Comparison of ENCODE assay signal across 15 cellular contexts in genomic region chr19:54153731-54154326, GRCh38. TPM values are rescaled to one million over a fixed set of nuclear protein-coding genes. Genes with fewer than 3 reads are reported as not detected.
DNase-seq lines count a peak whose midpoint lies in the region; ATAC-seq and TF ChIP-seq lines count a peak whose summit lies in the region.
"Had no signal": no experiment of that assay in that cellular context is flagged by ENCODE, and none has a peak within 500 bp of the region (broad histone marks: within the 10 kb centered on the region; RNA-seq: fewer than 3 reads in every experiment).

No MANE protein-coding gene starts in this region.

- H3K27me3 ChIP-seq in right cardiac atrium (ENCODE audit: control insufficient read depth, insufficient read depth): no peaks in the 10 kb centered on the region
- H3K27me3 ChIP-seq in subcutaneous abdominal adipose tissue (ENCODE audit: control insufficient read depth in 5 of 5, insufficient read depth in 4 of 5, low read length in 5 of 5): no peaks in the 10 kb centered on the region

- DNase-seq in right cardiac atrium (peak in 2 of 3 donors; percentile 56 to 69), Right ventricle myocardium superior (no peak), T-helper 17 cell (no peak), fibroblast of mammary gland (ENCODE audit: low read depth) (peak; percentile 33), HT-29 (ENCODE audit: low spot score) (no peak)
- DNase-seq: IMR-90; mucosa of descending colon; NCI-H1417; NCI-H510A; stimulated activated CD4-positive, alpha-beta T cell treated with anti-CD3 and anti-CD28 coated beads, Interleukin-2, amount 100 ng/mL, for 24 hours had no signal

- H3K4me1 ChIP-seq in right cardiac atrium (ENCODE audit: control insufficient read depth, insufficient read depth, low read length) (peaks cover 6% of the 10 kb centered on the region), subcutaneous abdominal adipose tissue (ENCODE audit: control insufficient read depth in 5 of 5, insufficient read depth in 5 of 5, low read length in 5 of 5) (peaks cover 4 to 21% (median 15%) of the 10 kb centered on the region in 5 donors)

- H3K4me1 Mint-ChIP-seq in T-helper 17 cell: peaks cover 36% of the 10 kb centered on the region

- H3K36me3 ChIP-seq in subcutaneous abdominal adipose tissue (ENCODE audit: control insufficient read depth in 5 of 5, insufficient read depth in 5 of 5, low read length in 5 of 5): peaks cover 5 to 92% (median 84%) of the 10 kb centered on the region in 5 donors

- 84% methylated on average over 10 of the region's 10 CpGs for WGBS in right cardiac atrium

- H3K36me3 Mint-ChIP-seq in T-helper 17 cell (ENCODE audit: low read depth): peaks cover 14% of the 10 kb centered on the region

- H3K27me3 Mint-ChIP-seq in T-helper 17 cell: no peaks in the 10 kb centered on the region

- H3K27ac ChIP-seq in right cardiac atrium (ENCODE audit: low read length): no peak overlapping the region
- H3K27ac ChIP-seq in subcutaneous abdominal adipose tissue (ENCODE audit: low read depth, low read length): peak overlapping the region; percentile 77

- H3K9me3 ChIP-seq in right cardiac atrium (ENCODE audit: control insufficient read depth, low read length) (no peaks in the 10 kb centered on the region), T-helper 17 cell (ENCODE audit: control insufficient read depth, low read length, poor library complexity, severe bottlenecking) (no peaks in the 10 kb centered on the region), subcutaneous abdominal adipose tissue (ENCODE audit: control insufficient read depth in 5 of 5, low read length in 5 of 5) (no peaks in the 10 kb centered on the region)
- H3K9me3 ChIP-seq: mucosa of descending colon had no signal

- H3K4me3 ChIP-seq in right cardiac atrium (ENCODE audit: low read length) (no peak overlapping the region), fibroblast of mammary gland (ENCODE audit: control insufficient read depth, low read depth, low read length) (no peak overlapping the region), subcutaneous abdominal adipose tissue (ENCODE audit: low read depth in 1 of 5, low read length in 5 of 5) (no peak overlapping the region)
- H3K4me3 ChIP-seq: mucosa of descending colon had no signal

- intact Hi-C loops in right cardiac atrium (cut with DNase I) (no loop called here), Right ventricle myocardium superior (cut with DNase I) (no loop called here)

- TF ChIP-seq CTCF in fibroblast of mammary gland (conservative IDR thresholded peaks at IDR 0.05; ENCODE audit: control insufficient read depth, insufficient read depth, low read depth, low read length): no peak

- peak overlapping the region; percentile 25 for H3K4me3 Mint-ChIP-seq in T-helper 17 cell

- no peak for ATAC-seq in right cardiac atrium
- no peak for ATAC-seq in Right ventricle myocardium superior (ENCODE audit: poor library complexity)
- no peak for ATAC-seq in T-helper 17 cell
- ATAC-seq in GM21786 (IDR thresholded peaks at IDR 0.05; ENCODE audit: unreplicated experiment): no peak
- ATAC-seq in GM19023 (IDR thresholded peaks at IDR 0.05; ENCODE audit: unreplicated experiment): no peak
- ATAC-seq: mucosa of descending colon had no signal

- no peak overlapping the region for H3K9ac ChIP-seq in subcutaneous abdominal adipose tissue (ENCODE audit: low read length in 5 of 5)

- peak overlapping the region; percentile 81 for H3K27ac Mint-ChIP-seq in T-helper 17 cell

RNA-seq across cellular contexts. Expression of gene LENG1, which starts 5.7 kb away (rescaled TPM):
- total RNA-seq in right cardiac atrium (1 to 10 TPM; 5.3 to 7.6 (median 7.0) TPM), Right ventricle myocardium superior (6.5 TPM), T-helper 17 cell (1 to 10 TPM; 8.0 to 9.0 TPM)
- 11.0 TPM for polyA plus RNA-seq in right cardiac atrium
- total RNA-seq in HT-29 (2014; rRNA removed; shearing (Covaris generic)): 12.9 and 14.9 TPM in 2 replicates

RNA-seq across cellular contexts. Expression of gene CNOT3, which starts 16.3 kb away (rescaled TPM):
- total RNA-seq in right cardiac atrium (10 to 100 TPM; 20.3 to 26.5 (median 23.3) TPM), Right ventricle myocardium superior (17.6 TPM), T-helper 17 cell (10 to 100 TPM; 44.5 to 45.4 TPM)
- 18.2 TPM for polyA plus RNA-seq in right cardiac atrium
- 38.9 and 40.0 TPM in 2 replicates for total RNA-seq in HT-29 (2014; rRNA removed; shearing (Covaris generic))

RNA-seq across cellular contexts. Expression of gene TMC4, which starts 19.1 kb away (rescaled TPM):
- total RNA-seq in right cardiac atrium (1 to 10 TPM; 1.0 to 3.8 (median 2.5) TPM), Right ventricle myocardium superior (0.91 TPM), T-helper 17 cell (1 to 10 TPM; 1.3 to 3.1 TPM)
- 2.3 TPM for polyA plus RNA-seq in right cardiac atrium
- 22.5 and 45.3 TPM in 2 replicates for total RNA-seq in HT-29 (2014; rRNA removed; shearing (Covaris generic))
- total RNA-seq: glomerular endothelial cell, OCI-LY7 had no signal

RNA-seq across cellular contexts. Expression of gene MBOAT7, which starts 35.6 kb away (rescaled TPM):
- total RNA-seq in right cardiac atrium (10 to 100 TPM; 18.9 to 23.6 (median 21.4) TPM), Right ventricle myocardium superior (12.7 TPM), T-helper 17 cell (10 to 100 TPM; 18.4 to 24.5 TPM)
- polyA plus RNA-seq in right cardiac atrium: 16.1 TPM
- 266 and 285 TPM in 2 replicates for total RNA-seq in HT-29 (2014; rRNA removed; shearing (Covaris generic))

RNA-seq across cellular contexts. Expression of gene TSEN34, which starts 37.3 kb away (rescaled TPM):
- total RNA-seq in right cardiac atrium (10 to 100 TPM; 17.6 to 22.1 (median 18.3) TPM), Right ventricle myocardium superior (14.3 TPM), T-helper 17 cell (1 to 10 TPM; 8.1 to 8.9 TPM)
- polyA plus RNA-seq in right cardiac atrium: 20.9 TPM
- 234 and 255 TPM in 2 replicates for total RNA-seq in HT-29 (2014; rRNA removed; shearing (Covaris generic))

Comparison
In these comparisons a context has a peak if more than half of its experiments do, and no peak if none do; other contexts are left out.
1. DNase-seq: peak in right cardiac atrium (2 of 3) and fibroblast of mammary gland (single experiment); none in Right ventricle myocardium superior (single experiment), T-helper 17 cell (0 of 3) and HT-29 (single experiment).